ENCODE assay signal across 18 cellular contexts in the genomic region with DNA sequence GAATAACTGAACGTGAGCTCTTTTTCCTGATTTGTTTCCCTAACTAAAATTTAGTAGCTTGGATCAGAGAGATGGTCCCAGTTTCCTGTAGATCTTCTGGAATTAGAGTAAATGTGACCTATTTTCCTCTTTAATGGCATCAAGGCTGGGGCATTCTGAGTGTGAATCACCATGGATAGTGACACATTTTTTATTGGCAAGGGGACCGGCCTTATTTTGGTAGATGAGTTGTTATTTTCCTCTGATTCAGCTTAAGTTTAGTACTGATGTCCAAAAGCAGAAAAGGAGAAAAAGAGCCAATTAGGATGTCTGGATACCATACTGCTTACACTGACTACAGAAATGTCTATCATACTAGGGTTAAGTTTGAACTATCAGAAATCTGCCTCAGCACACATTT.
"Had no signal": no experiment of that assay in that cellular context is flagged by ENCODE, and none has a peak within 500 bp of the region (broad histone marks: within the 10 kb centered on the region; RNA-seq: fewer than 3 reads in every experiment).

No MANE protein-coding gene starts in this region.

- H3K27me3 Mint-ChIP-seq: activated B cell treated with CpG ODN at 0.5 μM for 24 hours; activated CD4-positive, alpha-beta T cell treated with anti-CD3 and anti-CD28 coated beads, Interleukin-2, amount 10 ng/mL, durations not matched to agents 24 days and 14 days; memory B cell; natural killer cell treated with Interleukin-12 subunit alpha and Interleukin-12 subunit beta and Interleukin-15 and Interleukin-18, amount 100 ng/mL, for 72 hours had no signal

- H3K9me3 Mint-ChIP-seq: activated B cell treated with CpG ODN at 0.5 μM for 24 hours; activated CD4-positive, alpha-beta T cell treated with anti-CD3 and anti-CD28 coated beads, Interleukin-2, amount 10 ng/mL, durations not matched to agents 24 days and 14 days; activated T-helper 2 cell treated with anti-CD3 and anti-CD28 coated beads, Interferon-gamma antibody, Interleukin-2, Interleukin-4, amounts not matched to agents 10 μg/mL and 5 μg/mL and 100 μg/mL, durations not matched to agents 14 hours and 24 hours and 36 hours; memory B cell; natural killer cell treated with Interleukin-12 subunit alpha and Interleukin-12 subunit beta and Interleukin-15 and Interleukin-18, amount 100 ng/mL, for 72 hours had no signal

- H3K4me1 Mint-ChIP-seq: memory B cell had no signal

- ATAC-seq: esophagus mucosa; gastrocnemius medialis; left lobe of liver; natural killer cell treated with Interleukin-12 subunit alpha and Interleukin-12 subunit beta and Interleukin-15 and Interleukin-18, amount 100 ng/mL, for 72 hours; psoas muscle; right lobe of liver had no signal

- H3K9me3 ChIP-seq: breast epithelium, gastrocnemius medialis, heart right ventricle, psoas muscle, right lobe of liver, upper lobe of left lung had no signal

- H3K27ac Mint-ChIP-seq: activated B cell treated with CpG ODN at 0.5 μM for 24 hours; activated CD4-positive, alpha-beta T cell treated with anti-CD3 and anti-CD28 coated beads, Interleukin-2, amount 10 ng/mL, durations not matched to agents 24 days and 14 days; activated T-helper 2 cell treated with anti-CD3 and anti-CD28 coated beads, Interferon-gamma antibody, Interleukin-2, Interleukin-4, amounts not matched to agents 10 μg/mL and 5 μg/mL and 100 μg/mL, durations not matched to agents 14 hours and 24 hours and 36 hours; memory B cell; natural killer cell treated with Interleukin-12 subunit alpha and Interleukin-12 subunit beta and Interleukin-15 and Interleukin-18, amount 100 ng/mL, for 72 hours had no signal

- DNase-seq: activated B cell treated with CpG ODN at 0.5 μM for 24 hours; activated CD4-positive, alpha-beta T cell treated with anti-CD3 and anti-CD28 coated beads, Interleukin-2, amount 10 ng/mL, durations not matched to agents 24 days and 14 days; activated naive CD4-positive, alpha-beta T cell treated with anti-CD3 and anti-CD28 coated beads, Interleukin-2, amount 50 U/mL, for 16 hours; amygdala; gastrocnemius medialis; heart right ventricle; nucleus accumbens; psoas muscle; right lobe of liver; stimulated activated CD4-positive, alpha-beta T cell treated with anti-CD3 and anti-CD28 coated beads, Interleukin-2, amount 100 ng/mL, for 24 hours; stimulated activated naive CD4-positive, alpha-beta T cell; upper lobe of left lung had no signal

- H3K27me3 ChIP-seq: breast epithelium, gastrocnemius medialis, heart right ventricle, right lobe of liver, upper lobe of left lung had no signal

- H3K36me3 ChIP-seq: breast epithelium, right lobe of liver had no signal

- H3K4me3 ChIP-seq: breast epithelium, gastrocnemius medialis, heart right ventricle, psoas muscle, right lobe of liver, upper lobe of left lung had no signal

- H3K4me3 Mint-ChIP-seq: activated B cell treated with CpG ODN at 0.5 μM for 24 hours; activated CD4-positive, alpha-beta T cell treated with anti-CD3 and anti-CD28 coated beads, Interleukin-2, amount 10 ng/mL, durations not matched to agents 24 days and 14 days; memory B cell; natural killer cell treated with Interleukin-12 subunit alpha and Interleukin-12 subunit beta and Interleukin-15 and Interleukin-18, amount 100 ng/mL, for 72 hours had no signal
